14 cellular contexts compared by ENCODE assay signal in the genomic region with DNA sequence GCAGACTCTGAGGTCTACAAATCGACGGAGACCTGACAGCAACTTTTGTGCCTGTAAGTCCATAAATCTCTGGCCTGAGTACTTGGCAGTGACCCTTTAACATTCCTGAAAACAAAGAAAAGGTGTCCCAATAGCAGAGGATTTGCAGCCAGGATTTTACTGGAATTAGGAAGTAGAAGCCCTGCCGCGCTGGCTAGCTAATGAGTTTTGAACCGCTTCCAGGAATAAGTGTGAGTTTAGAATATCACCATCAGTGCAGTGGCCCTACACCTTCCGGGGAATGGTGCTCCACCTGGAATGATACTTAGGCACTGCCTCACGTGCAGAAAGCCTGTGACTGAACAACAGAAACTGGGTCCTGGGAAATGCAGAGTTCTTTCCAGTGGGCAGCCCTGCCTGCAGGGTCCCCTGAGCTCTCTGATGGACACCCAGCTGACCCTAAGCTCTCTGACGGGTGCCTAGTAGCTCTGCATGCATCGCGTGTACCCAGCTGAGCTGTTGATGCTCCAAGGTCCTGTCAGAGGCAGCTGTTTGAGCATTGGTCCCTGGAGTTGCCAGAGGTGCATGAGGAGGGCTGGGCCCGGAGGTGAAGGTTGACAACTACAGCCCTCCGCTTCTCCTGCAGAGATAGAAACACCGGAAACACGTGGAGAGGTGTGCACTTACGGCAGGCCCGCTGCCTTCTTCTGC.
A peak's percentile ranks its signal among the peaks of the same experiment; 100 is the strongest.
DNase-seq lines count a peak whose midpoint lies in the region; ATAC-seq and TF ChIP-seq lines count a peak whose summit lies in the region.
"Had no signal": no experiment of that assay in that cellular context is flagged by ENCODE, and none has a peak within 500 bp of the region (broad histone marks: within the 10 kb centered on the region; RNA-seq: fewer than 3 reads in every experiment).

No MANE protein-coding gene starts in this region.

- no peaks in the 10 kb centered on the region for H3K27me3 Mint-ChIP-seq in endodermal cell (ENCODE audit: insufficient read depth)
- H3K27me3 Mint-ChIP-seq: B cell; CD4-positive, alpha-beta T cell had no signal

- H2AFZ ChIP-seq in PC-9 = no peak overlapping the region

- no peak overlapping the region for H3K9ac ChIP-seq in endodermal cell (ENCODE audit: extremely low read depth, low read length, poor library complexity, severe bottlenecking)

- no peak overlapping the region for H3K4me2 ChIP-seq in PC-9

- no peak overlapping the region for H3K4me3 Mint-ChIP-seq in endodermal cell
- H3K4me3 Mint-ChIP-seq: B cell; CD4-positive, alpha-beta T cell had no signal

- peak; percentile 31 for ATAC-seq in left ventricle myocardium superior
- ATAC-seq in HG02588 (IDR thresholded peaks at IDR 0.05; ENCODE audit: unreplicated experiment) = no peak
- ATAC-seq: PC-3 had no signal

- H3K9me3 ChIP-seq in thyroid gland (no peaks in the 10 kb centered on the region), endodermal cell (ENCODE audit: control insufficient read depth, low read length) (no peaks in the 10 kb centered on the region), PC-9 (ENCODE audit: insufficient read depth, low read depth) (no peaks in the 10 kb centered on the region)

- no TSS peak for BruUV-seq in PC-9 (replicated peaks; lab: Mats Ljungman, UMichigan)

- peaks cover 19% of the 10 kb centered on the region for H3K4me1 Mint-ChIP-seq in endodermal cell
- H3K4me1 Mint-ChIP-seq: B cell had no signal

- H3K4me1 ChIP-seq in thyroid gland (peaks cover 28 to 38% of the 10 kb centered on the region in 2 donors), endodermal cell (ENCODE audit: control insufficient read depth, insufficient read depth, low read length) (peaks cover 6% of the 10 kb centered on the region), PC-9 (replicated peaks; ENCODE audit: insufficient read depth) (no peaks in the 10 kb centered on the region)

- no peaks in the 10 kb centered on the region for H3F3A ChIP-seq in PC-9 (ENCODE audit: insufficient read depth, low read depth)

- intact Hi-C loops in left ventricle myocardium superior (cut with micrococcal nuclease) = no loop called here
- intact Hi-C loops in thyroid gland (cut with DNase I) = loop anchor here (10.0 kb wide), 1 partner anchor 149 kb away; no protein-coding TSS in a partner anchor
- intact Hi-C loops in PC-9 (cut with micrococcal nuclease; ENCODE audit: unreplicated experiment) = no loop called here

- no peaks in the 10 kb centered on the region for H3K27me3 ChIP-seq in thyroid gland
- no peaks in the 10 kb centered on the region for H3K27me3 ChIP-seq in endodermal cell (ENCODE audit: control insufficient read depth, insufficient read depth, low read length, poor library complexity, severe bottlenecking)
- H3K27me3 ChIP-seq in PC-9 (ENCODE audit: insufficient read depth, low read depth) = no peaks in the 10 kb centered on the region

- H3K36me3 Mint-ChIP-seq in endodermal cell (ENCODE audit: low read depth) = no peaks in the 10 kb centered on the region

- peak overlapping the region; percentile 46; the same call in 1 of the 2 replicates for H3K27ac ChIP-seq in VCaP
- peak overlapping the region; percentile 64 to 93 (median 79) for H3K27ac ChIP-seq in thyroid gland
- H3K27ac ChIP-seq in endodermal cell (ENCODE audit: low read depth, low read length) = no peak overlapping the region
- no peak overlapping the region for H3K27ac ChIP-seq in PC-9

- TF ChIP-seq POLR2A in thyroid gland (IDR thresholded peaks at IDR 0.05) = no peak

- no peak overlapping the region for H3K27ac Mint-ChIP-seq in endodermal cell
- H3K27ac Mint-ChIP-seq: B cell; CD4-positive, alpha-beta T cell had no signal

- H3K9me2 ChIP-seq in PC-9 (ENCODE audit: insufficient read depth) = no peaks in the 10 kb centered on the region

- no peaks in the 10 kb centered on the region for H3K79me2 ChIP-seq in PC-9 (ENCODE audit: low read depth)

- POLR2A ChIA-PET in PC-9 (lab: Charles Lee; ENCODE audit: unreplicated experiment) = no interaction called here

- H3K4me3 ChIP-seq in thyroid gland (replicated peaks in 1 of 3) = no peak overlapping the region
- no peak overlapping the region for H3K4me3 ChIP-seq in endodermal cell (ENCODE audit: low read length)
- H3K4me3 ChIP-seq in PC-9 = no peak overlapping the region

- no peaks in the 10 kb centered on the region for H3K36me3 ChIP-seq in thyroid gland
- H3K36me3 ChIP-seq in endodermal cell (ENCODE audit: control insufficient read depth, insufficient read depth, low read length) = no peaks in the 10 kb centered on the region
- H3K36me3 ChIP-seq in PC-9 (ENCODE audit: low read depth) = no peaks in the 10 kb centered on the region

- no peaks in the 10 kb centered on the region for H3K9me3 Mint-ChIP-seq in endodermal cell
- H3K9me3 Mint-ChIP-seq: CD4-positive, alpha-beta T cell had no signal

- no peak for TF ChIP-seq CTCF in VCaP (conservative IDR thresholded peaks at IDR 0.05)
- no peak for TF ChIP-seq CTCF in thyroid gland (IDR thresholded peaks at IDR 0.05)
- no peak for TF ChIP-seq CTCF in endodermal cell (conservative IDR thresholded peaks at IDR 0.05)
- no peak for TF ChIP-seq CTCF in PC-9 (conservative IDR thresholded peaks at IDR 0.05)

- WGBS in thyroid gland, 2 donors = 70 to 84% methylated on average over 8 to 15 of the region's 16 CpGs
- WGBS in endodermal cell (ENCODE audit: insufficient coverage in 1 of 2, insufficient read length in 1 of 2), 2 experiments = 92 to 94% methylated on average over 14 to 16 of the region's 16 CpGs

- H4K20me1 ChIP-seq in PC-9 (ENCODE audit: insufficient read depth) = peaks cover 13% of the 10 kb centered on the region

- CTCF ChIA-PET in PC-9 (lab: Charles Lee) = no interaction called here

- DNase-seq in NCI-H1105 treated with DMSO at 0.1 percent for 48 hours (lab: John Stamatoyannopoulos, UW) (peak; percentile 14), left ventricle myocardium superior (no peak), thyroid gland (no peak), endodermal cell (no peak), PC-9 (no peak)
- DNase-seq: CD4-positive, alpha-beta T cell; Karpas-422; MM.1S; NCI-H1694 treated with DMSO at 0.1 percent for 48 hours; NCI-H345; PC-3 had no signal

Comparison
In these comparisons a context has a peak if more than half of its experiments do, and no peak if none do; other contexts are left out.
1. H3K27ac ChIP-seq: peak in VCaP (single experiment) and thyroid gland (3 of 3); none in endodermal cell (single experiment) and PC-9 (single experiment).